In genomic region chr7:105521731-105522458, GRCh38 we compare ENCODE assay signal across 8 cellular contexts. TPM values are rescaled to one million over a fixed set of nuclear protein-coding genes. Genes with fewer than 3 reads are reported as not detected.
A peak's percentile ranks its signal among the peaks of the same experiment; 100 is the strongest.
DNase-seq lines count a peak whose midpoint lies in the region; ATAC-seq and TF ChIP-seq lines count a peak whose summit lies in the region.

Gene PUS7 (minus strand): TSS chr7:105522271. CDS start chr7:105508512, 13,759 bp downstream.

- DNase-seq in GM13977 (ENCODE audit: low spot score) (peak; percentile 97), NCI-H1436 treated with DMSO at 0.1 percent for 48 hours (lab: John Stamatoyannopoulos, UW) (peak; percentile 18), right atrium auricular region (ENCODE audit: low spot score) (peak; percentile 87), putamen (ENCODE audit: low spot score) (peak; percentile 90), vagina (ENCODE audit: extremely low spot score in 2 of 2) (no peak)

- TF ChIP-seq CTCF in GM13977 (IDR thresholded peaks at IDR 0.05; ENCODE audit: extremely low read depth, insufficient read depth, missing control alignments) (no peak), right atrium auricular region (IDR thresholded peaks at IDR 0.05) (peak in 1 of 2 donors; percentile 36), vagina (IDR thresholded peaks at IDR 0.05) (no peak)

- intact Hi-C loops in vagina (cut with DNase I), result no loop called here

- H3K27ac ChIP-seq in angular gyrus (ENCODE audit: low read depth, low read length) (peak within 1 kb of the TSS; percentile 91), right atrium auricular region (peak within 1 kb of the TSS; percentile 82 to 84), vagina (peak within 1 kb of the TSS; percentile 67)

- H3K9me3 ChIP-seq in right atrium auricular region (no peaks in the 10 kb centered on the region), vagina (no peaks in the 10 kb centered on the region)

- no peaks in the 10 kb centered on the region for H3K36me3 ChIP-seq in right atrium auricular region
- no peaks in the 10 kb centered on the region for H3K36me3 ChIP-seq in vagina

- TF ChIP-seq POLR2A in vagina (IDR thresholded peaks at IDR 0.05), result peak in 1 of 2 donors; percentile 65

- H3K4me3 ChIP-seq in right atrium auricular region, result peak within 1 kb of the TSS; percentile 58 to 84
- peak within 1 kb of the TSS; percentile 66 to 71 for H3K4me3 ChIP-seq in vagina

- no peaks in the 10 kb centered on the region for H3K27me3 ChIP-seq in right atrium auricular region
- H3K27me3 ChIP-seq in vagina, result no peaks in the 10 kb centered on the region

- H3K4me3 Mint-ChIP-seq in T-helper 1 cell treated with Interleukin-12 subunit alpha and Interleukin-12 subunit beta and Interleukin-4 antibody, amounts not matched to agents 30 μg/mL and 1 μg/mL, for 36 hours, result peak within 1 kb of the TSS; percentile 97

- H3K4me1 ChIP-seq in right atrium auricular region (peaks cover 3 to 15% of the 10 kb centered on the region in 2 donors), vagina (peaks cover 21% of the 10 kb centered on the region)

- H3K9me3 Mint-ChIP-seq in T-helper 1 cell treated with Interleukin-12 subunit alpha and Interleukin-12 subunit beta and Interleukin-4 antibody, amounts not matched to agents 30 μg/mL and 1 μg/mL, for 36 hours, result no peaks in the 10 kb centered on the region

- ATAC-seq in HG02840 (IDR thresholded peaks at IDR 0.05; ENCODE audit: low FRiP score, unreplicated experiment), result peak; percentile 87

- H3K4me1 Mint-ChIP-seq in T-helper 1 cell treated with Interleukin-12 subunit alpha and Interleukin-12 subunit beta and Interleukin-4 antibody, amounts not matched to agents 30 μg/mL and 1 μg/mL, for 36 hours (ENCODE audit: low read depth), result peaks cover 10% of the 10 kb centered on the region

- H3K27me3 Mint-ChIP-seq in T-helper 1 cell treated with Interleukin-12 subunit alpha and Interleukin-12 subunit beta and Interleukin-4 antibody, amounts not matched to agents 30 μg/mL and 1 μg/mL, for 36 hours (ENCODE audit: low read depth), result no peaks in the 10 kb centered on the region

- H3K27ac Mint-ChIP-seq in T-helper 1 cell treated with Interleukin-12 subunit alpha and Interleukin-12 subunit beta and Interleukin-4 antibody, amounts not matched to agents 30 μg/mL and 1 μg/mL, for 36 hours, result peak within 1 kb of the TSS; percentile 94

- peaks cover 5% of the 10 kb centered on the region for H3K36me3 Mint-ChIP-seq in T-helper 1 cell treated with Interleukin-12 subunit alpha and Interleukin-12 subunit beta and Interleukin-4 antibody, amounts not matched to agents 30 μg/mL and 1 μg/mL, for 36 hours (ENCODE audit: low read depth)

- in situ Hi-C loops in GM13977 (cut with MboI; ENCODE audit: low pct_unique_long_range_greater_than_20kb, low sequenced_read_pairs, unreplicated experiment), result no loop called here

RNA-seq across cellular contexts. Expression of gene PUS7, which starts in this region (rescaled TPM):
- total RNA-seq in right atrium auricular region (1 to 10 TPM; 4.3 to 7.8 TPM), vagina (16.9 TPM)

Comparison
In these comparisons a context has a peak if more than half of its experiments do, and no peak if none do; other contexts are left out.
1. DNase-seq: peak in GM13977 (single experiment), NCI-H1436 treated with DMSO at 0.1 percent for 48 hours (single experiment), right atrium auricular region (single experiment) and putamen (single experiment); none in vagina (0 of 2).
2. Peak in every context shown above with its lines, with median percentiles within 50 percentile points of each other: H3K27ac ChIP-seq.